Comparison of ENCODE assay signal across 9 cellular contexts in genomic region chr17:68289936-68290267, GRCh38. TPM values are rescaled to one million over a fixed set of nuclear protein-coding genes. Genes with fewer than 3 reads are reported as not detected.
A peak's percentile ranks its signal among the peaks of the same experiment; 100 is the strongest.
DNase-seq lines count a peak whose midpoint lies in the region; ATAC-seq and TF ChIP-seq lines count a peak whose summit lies in the region.
"Had no signal": no experiment of that assay in that cellular context is flagged by ENCODE, and none has a peak within 500 bp of the region (broad histone marks: within the 10 kb centered on the region; RNA-seq: fewer than 3 reads in every experiment).

No MANE protein-coding gene starts in this region.

- no peaks in the 10 kb centered on the region for H4K20me1 ChIP-seq in HCT116 (ENCODE audit: insufficient read depth)

- intact Hi-C loops in HCT116 (cut with micrococcal nuclease), result no loop called here

- H3K4me3 ChIP-seq in AG09309 (ENCODE audit: control insufficient read depth, low read depth, low read length) (peak overlapping the region; percentile 71; the same call in 1 of the 2 replicates), HCT116 (replicated peaks in 1 of 2; ENCODE audit: low read depth in 1 of 2, low read length in 2 of 2) (no peak overlapping the region)

- H3K27ac Mint-ChIP-seq in activated naive CD8-positive, alpha-beta T cell treated with anti-CD3 and anti-CD28 coated beads for 36 hours, result peak overlapping the region; percentile 98
- no peak overlapping the region for H3K27ac Mint-ChIP-seq in mesothelial cell of epicardium

- H3K27me3 ChIP-seq in HCT116 (ENCODE audit: insufficient read depth, low read length), result no peaks in the 10 kb centered on the region

- RAD21 ChIA-PET in HCT116 (lab: Charles Lee; ENCODE audit: low non-redundant PET in 1 of 2, low total read pairs in 2 of 2, uncharacterized antibody in 2 of 2, unreplicated experiment in 2 of 2), result no interaction called here

- no TSS peak for BruUV-seq in HCT116 (replicated peaks; lab: Mats Ljungman, UMichigan)

- 0 out of 2 replicates have a peak, but pooled peaks cover 9% of the 10 kb centered on the region for H3K79me2 ChIP-seq in HCT116 (ENCODE audit: insufficient read depth, low read length)

- H3K9me2 ChIP-seq in HCT116 (ENCODE audit: insufficient read depth), result no peaks in the 10 kb centered on the region

- CTCF ChIA-PET in HCT116 (lab: Charles Lee), result no interaction called here

- POLR2A ChIA-PET in HCT116 (lab: Charles Lee), result no interaction called here

- TF ChIP-seq RAD21 in HCT116 (IDR thresholded peaks at IDR 0.05; ENCODE audit: low read depth), result no peak

- no peak for DNase-seq in AG09309 (ENCODE audit: low read depth)
- no peak for DNase-seq in HCT116 (ENCODE audit: low read depth, low spot score)
- DNase-seq in activated naive CD8-positive, alpha-beta T cell treated with anti-CD3 and anti-CD28 coated beads for 36 hours, result no peak
- no peak for DNase-seq in mesothelial cell of epicardium (ENCODE audit: low spot score in 2 of 2, unreplicated experiment in 2 of 2)
- no peak for DNase-seq in OCI-M1 (lab: John Stamatoyannopoulos, UW)
- no peak for DNase-seq in T1000 (lab: John Stamatoyannopoulos, UW)
- DNase-seq in NCI-H748 (lab: John Stamatoyannopoulos, UW; ENCODE audit: unreplicated experiment), result no peak
- DNase-seq: SIG-M5 had no signal

- H3K36me3 ChIP-seq in HCT116 (ENCODE audit: control insufficient read depth in 1 of 2, insufficient read depth in 2 of 2, low read length in 2 of 2), result no peaks in the 10 kb centered on the region

- peaks cover 1% of the 10 kb centered on the region for H3K9me3 Mint-ChIP-seq in activated naive CD8-positive, alpha-beta T cell treated with anti-CD3 and anti-CD28 coated beads for 36 hours
- H3K9me3 Mint-ChIP-seq in mesothelial cell of epicardium, result no peaks in the 10 kb centered on the region

- H3K9me3 ChIP-seq in HCT116 (ENCODE audit: control insufficient read depth in 1 of 2, insufficient read depth in 1 of 2, low read depth in 1 of 2, low read length in 2 of 2), result no peaks in the 10 kb centered on the region

- peaks cover 17% of the 10 kb centered on the region for H3K36me3 Mint-ChIP-seq in activated naive CD8-positive, alpha-beta T cell treated with anti-CD3 and anti-CD28 coated beads for 36 hours
- no peaks in the 10 kb centered on the region for H3K36me3 Mint-ChIP-seq in mesothelial cell of epicardium

- H3K4me1 ChIP-seq in HCT116 (ENCODE audit: control insufficient read depth in 1 of 2, insufficient read depth in 2 of 2, low read length in 2 of 2), result peaks cover 52 to 74% of the 10 kb centered on the region in 2 experiments

- TF ChIP-seq CTCF in AG09309 (IDR thresholded peaks at IDR 0.05; ENCODE audit: control insufficient read depth, insufficient read depth, low read depth, low read length, missing control alignments), result no peak
- no peak for TF ChIP-seq CTCF in HCT116 (IDR thresholded peaks at IDR 0.05 in 2 of 3, conservative IDR thresholded peaks at IDR 0.05 in 1 of 3; ENCODE audit: borderline replicate concordance in 1 of 3, insufficient read depth in 1 of 3, low read depth in 2 of 3, low read length in 2 of 3)
- TF ChIP-seq CTCF in mesothelial cell of epicardium (IDR thresholded peaks at IDR 0.05; ENCODE audit: unreplicated experiment), result no peak

- H2AFZ ChIP-seq in HCT116 (ENCODE audit: low read depth, low read length, poor library complexity, severe bottlenecking), result no peak overlapping the region

- peak overlapping the region; percentile 97 for H3K4me3 Mint-ChIP-seq in activated naive CD8-positive, alpha-beta T cell treated with anti-CD3 and anti-CD28 coated beads for 36 hours
- peak overlapping the region; percentile 78 for H3K4me3 Mint-ChIP-seq in mesothelial cell of epicardium

- peak overlapping the region; percentile 92; the same call in 1 of the 2 replicates for H3K27ac ChIP-seq in HCT116 (ENCODE audit: low read depth, low read length)

- no peaks in the 10 kb centered on the region for H3K27me3 Mint-ChIP-seq in activated naive CD8-positive, alpha-beta T cell treated with anti-CD3 and anti-CD28 coated beads for 36 hours
- peaks cover 43% of the 10 kb centered on the region for H3K27me3 Mint-ChIP-seq in mesothelial cell of epicardium (ENCODE audit: low read depth)

- no peak overlapping the region for H3K9ac ChIP-seq in HCT116 (ENCODE audit: low read length)

- peaks cover 38% of the 10 kb centered on the region for H3K4me1 Mint-ChIP-seq in activated naive CD8-positive, alpha-beta T cell treated with anti-CD3 and anti-CD28 coated beads for 36 hours
- peaks cover 14% of the 10 kb centered on the region for H3K4me1 Mint-ChIP-seq in mesothelial cell of epicardium

- H3K4me2 ChIP-seq in HCT116 (ENCODE audit: low read length), result peak overlapping the region; percentile 96; the same call in 1 of the 2 replicates

- ATAC-seq in HCT116, result no peak
- no peak for ATAC-seq in GM19351 (IDR thresholded peaks at IDR 0.05; ENCODE audit: unreplicated experiment)

- TF ChIP-seq POLR2A in HCT116 (IDR thresholded peaks at IDR 0.05; ENCODE audit: borderline replicate concordance, extremely low read depth, insufficient read depth, insufficient read length), result no peak

TF ChIP-seq in HCT116, 20 proteins besides CTCF, POLR2A, EP300 and RAD21 (continues in another document):
- no peak for TF ChIP-seq CEBPB (IDR thresholded peaks at IDR 0.05; ENCODE audit: low read depth)
- no peak for TF ChIP-seq ELF1 (IDR thresholded peaks at IDR 0.05; ENCODE audit: borderline replicate concordance, low read depth)
- TF ChIP-seq EZH2phosphoT487 (IDR thresholded peaks at IDR 0.05; ENCODE audit: borderline replicate concordance), result no peak
- no peak for TF ChIP-seq ZBTB33 (IDR thresholded peaks at IDR 0.05; ENCODE audit: extremely low read depth, insufficient replicate concordance, low read length)
- TF ChIP-seq REST (IDR thresholded peaks at IDR 0.05; ENCODE audit: low read depth), result no peak
- no peak for TF ChIP-seq FOSL1 (IDR thresholded peaks at IDR 0.05; ENCODE audit: low read depth)
- TF ChIP-seq TCF7L2 (IDR thresholded peaks at IDR 0.05; ENCODE audit: borderline replicate concordance, extremely low read depth, insufficient read depth, insufficient read length), result no peak
- TF ChIP-seq SP1 (IDR thresholded peaks at IDR 0.05; ENCODE audit: low read depth), result no peak
- no peak for TF ChIP-seq EGR1 (IDR thresholded peaks at IDR 0.05; ENCODE audit: low read depth)
- no peak for TF ChIP-seq SIN3A (IDR thresholded peaks at IDR 0.05; ENCODE audit: low read depth)
- no peak for TF ChIP-seq ZFX (IDR thresholded peaks at IDR 0.05)
- TF ChIP-seq SRF (IDR thresholded peaks at IDR 0.05; ENCODE audit: low read depth), result no peak
- TF ChIP-seq ZNF274 (IDR thresholded peaks at IDR 0.05; ENCODE audit: low read depth, low read length), result no peak

RNA-seq across cellular contexts. Expression of gene SLC16A6, which starts 1.0 kb away (rescaled TPM):
- total RNA-seq in HCT116 (2021; ENCODE audit: unreplicated experiment) (4.8 TPM), mesothelial cell of epicardium (0.89 to 1.3 TPM (median 0.90 TPM) in 3 replicates)
- 1.1 and 1.3 TPM in 2 replicates for polyA plus RNA-seq in HCT116 (2012)
- total RNA-seq in activated naive CD8-positive, alpha-beta T cell treated with anti-CD3 and anti-CD28 coated beads for 36 hours, result 1 to 10 TPM; 5.9 to 6.0 TPM

RNA-seq across cellular contexts. Expression of gene ARSG, which starts 1.4 kb away (rescaled TPM):
- total RNA-seq in HCT116 (2021; ENCODE audit: unreplicated experiment) (17.1 TPM), mesothelial cell of epicardium (7.8 to 11.4 TPM (median 9.0 TPM) in 3 replicates)
- 5.4 and 6.1 TPM in 2 replicates for polyA plus RNA-seq in HCT116 (2012)
- total RNA-seq in activated naive CD8-positive, alpha-beta T cell treated with anti-CD3 and anti-CD28 coated beads for 36 hours, result 1 to 10 TPM; 5.0 to 5.2 TPM

RNA-seq across cellular contexts. Expression of gene AMZ2, which starts 42.1 kb away (rescaled TPM):
- total RNA-seq in HCT116 (2021; ENCODE audit: unreplicated experiment), result 131 TPM
- polyA plus RNA-seq in HCT116 (2012), result 51.8 and 75.7 TPM in 2 replicates
- total RNA-seq in activated naive CD8-positive, alpha-beta T cell treated with anti-CD3 and anti-CD28 coated beads for 36 hours, result 100 to 1,000 TPM; 120 to 134 TPM
- total RNA-seq in mesothelial cell of epicardium, result 63.2 to 85.1 TPM (median 65.4 TPM) in 3 replicates
